13 cellular contexts compared by ENCODE assay signal in genomic region chr10:62130948-62131347, GRCh38.
A peak's percentile ranks its signal among the peaks of the same experiment; 100 is the strongest.
DNase-seq lines count a peak whose midpoint lies in the region; ATAC-seq and TF ChIP-seq lines count a peak whose summit lies in the region.
"Had no signal": no experiment of that assay in that cellular context is flagged by ENCODE, and none has a peak within 500 bp of the region (broad histone marks: within the 10 kb centered on the region; RNA-seq: fewer than 3 reads in every experiment).

No MANE protein-coding gene starts in this region.

- H3K4me2 ChIP-seq in PC-3 (ENCODE audit: low read length), result peak overlapping the region; percentile 9

- H3K4me1 ChIP-seq in PC-3 (ENCODE audit: insufficient read depth, low read length) (peaks cover 34% of the 10 kb centered on the region), stomach (no peaks in the 10 kb centered on the region)

- H3K9ac ChIP-seq in PC-3 (ENCODE audit: low read length), result no peak overlapping the region

- H3K27ac ChIP-seq in PC-3 (ENCODE audit: low read length), result peak overlapping the region; percentile 47
- H3K27ac ChIP-seq in stomach, result no peak overlapping the region

- no peaks in the 10 kb centered on the region for H3K79me2 ChIP-seq in PC-3 (ENCODE audit: low read length)

- intact Hi-C loops in PC-3 (cut with micrococcal nuclease) (loop anchor here (1.0 kb wide), 1 partner anchor 9 kb away; no protein-coding TSS in a partner anchor), stomach (cut with DNase I; ENCODE audit: low total_unique reads) (no loop called here)

- TF ChIP-seq CTCF in PC-3 (conservative IDR thresholded peaks at IDR 0.05; ENCODE audit: low read depth, low read length), result no peak
- no peak for TF ChIP-seq CTCF in stomach (IDR thresholded peaks at IDR 0.05)

- 0 out of 2 replicates have a peak overlapping the region, but pooled peaks have one; percentile 0 for H2AFZ ChIP-seq in PC-3 (ENCODE audit: low read length)

- TF ChIP-seq POLR2A in stomach (IDR thresholded peaks at IDR 0.05), result no peak

- POLR2A ChIA-PET in PC-3 (lab: Charles Lee; ENCODE audit: unreplicated experiment), result no interaction called here

- peaks cover 4% of the 10 kb centered on the region for H3F3A ChIP-seq in PC-3 (ENCODE audit: low read length, unreplicated experiment)

- 65 to 84% (median 73%) methylated on average over 3 of the region's 3 CpGs for WGBS in stomach, 5 donors

- 0 out of 2 replicates have a peak, but pooled peaks cover 3% of the 10 kb centered on the region for H3K9me3 ChIP-seq in PC-3 (ENCODE audit: low read length)
- H3K9me3 ChIP-seq in stomach, result peaks cover 0 to 8% (median 2%) of the 10 kb centered on the region in 4 donors

- no peak for TF ChIP-seq EP300 in stomach (IDR thresholded peaks at IDR 0.05)

- H4K20me1 ChIP-seq in PC-3 (ENCODE audit: low read length), result no peaks in the 10 kb centered on the region

- peak; percentile 71 for DNase-seq in AG20443 (ENCODE audit: low spot score)
- peak; percentile 100 for DNase-seq in PC-3
- DNase-seq in dermis blood vessel endothelial cell, result peak; percentile 99
- peak; percentile 52 to 98 for DNase-seq in lung microvascular endothelial cell (ENCODE audit: low read depth in 2 of 2)
- no peak for DNase-seq in stomach
- DNase-seq in activated T-cell treated with anti-CD3 and anti-CD28 coated beads for 4 hours, result no peak
- DNase-seq in MV-4-11 (lab: John Stamatoyannopoulos, UW), result no peak
- DNase-seq: activated CD4-positive, alpha-beta T cell treated with anti-CD3 and anti-CD28 coated beads, Interleukin-2, amount 10 ng/mL, durations not matched to agents 24 days and 14 days; activated naive CD4-positive, alpha-beta T cell treated with anti-CD3 and anti-CD28 coated beads for 36 hours; NCI-H1092 treated with DMSO at 0.1 percent for 48 hours; occipital lobe had no signal

- no peaks in the 10 kb centered on the region for H3K9me2 ChIP-seq in PC-3 (replicated peaks; ENCODE audit: low read length)

- H3K36me3 ChIP-seq in PC-3 (ENCODE audit: low read depth, low read length) (peaks cover 3% of the 10 kb centered on the region; the same call in 1 of the 2 replicates), stomach (no peaks in the 10 kb centered on the region)

- H3K27me3 ChIP-seq in PC-3 (ENCODE audit: low read length), result no peaks in the 10 kb centered on the region
- no peaks in the 10 kb centered on the region for H3K27me3 ChIP-seq in stomach

- peak; percentile 90 for ATAC-seq in PC-3
- ATAC-seq in HG03439 (IDR thresholded peaks at IDR 0.05; ENCODE audit: unreplicated experiment), result no peak
- ATAC-seq: GM12878 had no signal

- CTCF ChIA-PET in PC-3 (lab: Charles Lee), result interaction anchor here (0.6 to 0.9 kb wide), 4 partner anchors 11 to 1151 kb away, joined by 3 to 8 read pairs (median 4); no protein-coding TSS in a partner anchor

- H3K4me3 ChIP-seq in PC-3 (ENCODE audit: low read length) (no peak overlapping the region), stomach (no peak overlapping the region)
- H3K4me3 ChIP-seq: GM12878 had no signal

- BruUV-seq in PC-3 (replicated peaks; lab: Mats Ljungman, UMichigan), result no TSS peak

Comparison
In these comparisons a context has a peak if more than half of its experiments do, and no peak if none do; other contexts are left out.
1. DNase-seq: peak in AG20443 (single experiment), PC-3 (single experiment), dermis blood vessel endothelial cell (single experiment) and lung microvascular endothelial cell (2 of 2); none in stomach (single experiment), activated T-cell treated with anti-CD3 and anti-CD28 coated beads for 4 hours (single experiment) and MV-4-11 (single experiment).